17 cellular contexts compared by ENCODE assay signal in genomic region chr9:100104314-100104713, GRCh38. TPM values are rescaled to one million over a fixed set of nuclear protein-coding genes. Genes with fewer than 3 reads are reported as not detected.
DNase-seq lines count a peak whose midpoint lies in the region; ATAC-seq and TF ChIP-seq lines count a peak whose summit lies in the region.
"Had no signal": no experiment of that assay in that cellular context is flagged by ENCODE, and none has a peak within 500 bp of the region (broad histone marks: within the 10 kb centered on the region; RNA-seq: fewer than 3 reads in every experiment).

No MANE protein-coding gene starts in this region.

- peaks cover 2% of the 10 kb centered on the region for H3K79me2 ChIP-seq in trophoblast cell (ENCODE audit: control insufficient read depth, insufficient read depth, low read length, poor library complexity)

- no peak overlapping the region for H3K9ac ChIP-seq in NT2/D1 (ENCODE audit: insufficient read length, low read depth)
- H3K9ac ChIP-seq in trophoblast cell (ENCODE audit: low read length): no peak overlapping the region

- H3K14ac ChIP-seq in trophoblast cell (ENCODE audit: low read length): no peak overlapping the region

- H3K18ac ChIP-seq in trophoblast cell (ENCODE audit: low read length): no peak overlapping the region

- WGBS in trophoblast cell (ENCODE audit: extremely low coverage, insufficient coverage, insufficient read length): no CpG with 5 or more reads among the region's 4 CpGs

- no peak overlapping the region for H2BK12ac ChIP-seq in trophoblast cell (ENCODE audit: low read length)

- ATAC-seq in activated T-cell treated with anti-CD3 and anti-CD28 coated beads, Interleukin-2, amount 50 U/mL, for 72 hours (replicated peaks in 1 of 2): peak; percentile 10 to 33
- ATAC-seq in stimulated activated naive CD8-positive, alpha-beta T cell treated with anti-CD3 and anti-CD28 coated beads, Interleukin-15, amount 100 ng/mL, for 72 hours: no peak
- no peak for ATAC-seq in GM18867 (IDR thresholded peaks at IDR 0.05; ENCODE audit: unreplicated experiment)
- ATAC-seq: A549, left lobe of liver, T-helper 17 cell had no signal

- H3K4me1 Mint-ChIP-seq in activated T-cell treated with anti-CD3 and anti-CD28 coated beads, Interleukin-2, amount 50 U/mL, for 72 hours (ENCODE audit: low read depth): peaks cover 16% of the 10 kb centered on the region
- no peaks in the 10 kb centered on the region for H3K4me1 Mint-ChIP-seq in stimulated activated naive CD8-positive, alpha-beta T cell treated with anti-CD3 and anti-CD28 coated beads, Interleukin-15, amount 100 ng/mL, for 72 hours

- H2BK5ac ChIP-seq in trophoblast cell (ENCODE audit: low read depth, low read length, poor library complexity): no peak overlapping the region

- H3K4me2 ChIP-seq in trophoblast cell (ENCODE audit: low read length): no peak overlapping the region
- H3K4me2 ChIP-seq: A549 had no signal

- H3K27ac Mint-ChIP-seq in activated T-cell treated with anti-CD3 and anti-CD28 coated beads, Interleukin-2, amount 50 U/mL, for 72 hours: no peak overlapping the region
- no peak overlapping the region for H3K27ac Mint-ChIP-seq in stimulated activated naive CD8-positive, alpha-beta T cell treated with anti-CD3 and anti-CD28 coated beads, Interleukin-15, amount 100 ng/mL, for 72 hours
- H3K27ac Mint-ChIP-seq: CD14-positive monocyte, T-helper 17 cell had no signal

- DNase-seq in activated T-cell treated with anti-CD3 and anti-CD28 coated beads, Interleukin-2, amount 50 U/mL, for 72 hours: peak in 1 of 2 donors; percentile 6
- no peak for DNase-seq in activated T-cell treated with anti-CD3 and anti-CD28 coated beads, Interleukin-2, amount 50 U/mL, for 1 hour
- DNase-seq in NT2/D1 (ENCODE audit: low read depth, low spot score): peak; percentile 13
- peak; percentile 96 for DNase-seq in epithelial cell of esophagus (ENCODE audit: low read depth)
- peak; percentile 82 to 85 for DNase-seq in trophoblast cell
- DNase-seq in stimulated activated naive CD8-positive, alpha-beta T cell treated with anti-CD3 and anti-CD28 coated beads, Interleukin-15, amount 100 ng/mL, for 72 hours: no peak
- no peak for DNase-seq in hypothalamus (lab: John Stamatoyannopoulos, UW)
- DNase-seq: foreskin melanocyte; NCI-H526; SIG-M5; stimulated activated CD4-positive, alpha-beta T cell treated with anti-CD3 and anti-CD28 coated beads, Interleukin-12 subunit alpha, Interleukin-12 subunit beta, amount 100 ng/mL, for 4 hours; T-helper 17 cell had no signal

- no peak overlapping the region for H4K12ac ChIP-seq in trophoblast cell (ENCODE audit: low read depth, low read length)

- H3K27me3 Mint-ChIP-seq in activated T-cell treated with anti-CD3 and anti-CD28 coated beads, Interleukin-2, amount 50 U/mL, for 72 hours (ENCODE audit: low read depth): no peaks in the 10 kb centered on the region
- no peaks in the 10 kb centered on the region for H3K27me3 Mint-ChIP-seq in stimulated activated naive CD8-positive, alpha-beta T cell treated with anti-CD3 and anti-CD28 coated beads, Interleukin-15, amount 100 ng/mL, for 72 hours
- H3K27me3 Mint-ChIP-seq: T-helper 17 cell had no signal

- no peaks in the 10 kb centered on the region for H3K4me1 ChIP-seq in NT2/D1 (ENCODE audit: insufficient read depth, insufficient read length)
- no peaks in the 10 kb centered on the region for H3K4me1 ChIP-seq in trophoblast cell (ENCODE audit: control insufficient read depth in 1 of 2, insufficient read depth in 2 of 2, low read length in 2 of 2)

- H4K8ac ChIP-seq in trophoblast cell (ENCODE audit: low read depth, low read length): no peak overlapping the region

- H3K27ac ChIP-seq in trophoblast cell (ENCODE audit: low read depth, low read length): no peak overlapping the region
- H3K27ac ChIP-seq: A549, suprapubic skin had no signal

- H3K9me3 Mint-ChIP-seq in activated T-cell treated with anti-CD3 and anti-CD28 coated beads, Interleukin-2, amount 50 U/mL, for 72 hours: no peaks in the 10 kb centered on the region
- no peaks in the 10 kb centered on the region for H3K9me3 Mint-ChIP-seq in stimulated activated naive CD8-positive, alpha-beta T cell treated with anti-CD3 and anti-CD28 coated beads, Interleukin-15, amount 100 ng/mL, for 72 hours
- H3K9me3 Mint-ChIP-seq: CD14-positive monocyte had no signal

- H2AK5ac ChIP-seq in trophoblast cell (ENCODE audit: low read length): no peak overlapping the region

- H3K4me3 ChIP-seq in NT2/D1 (ENCODE audit: insufficient read length, low read depth) (no peak overlapping the region), epithelial cell of esophagus (ENCODE audit: low read length) (no peak overlapping the region), trophoblast cell (ENCODE audit: low read depth, low read length) (no peak overlapping the region)
- H3K4me3 ChIP-seq: A549, suprapubic skin had no signal

- peaks cover 0 to 2% of the 10 kb centered on the region in 2 donors for H3K36me3 Mint-ChIP-seq in activated T-cell treated with anti-CD3 and anti-CD28 coated beads, Interleukin-2, amount 50 U/mL, for 72 hours (ENCODE audit: insufficient read depth in 2 of 2)

- TF ChIP-seq CTCF in epithelial cell of esophagus (IDR thresholded peaks at IDR 0.05; ENCODE audit: insufficient read depth, low read depth, low read length, missing control alignments): no peak

- H3K79me1 ChIP-seq in trophoblast cell (ENCODE audit: low read length): peaks cover under 1% of the 10 kb centered on the region

- no peak overlapping the region for H3K4ac ChIP-seq in trophoblast cell (ENCODE audit: low read depth, low read length)

- H3K27me3 ChIP-seq in NT2/D1 (ENCODE audit: insufficient read depth, insufficient read length): no peaks in the 10 kb centered on the region
- H3K27me3 ChIP-seq in trophoblast cell (ENCODE audit: insufficient read depth, low read length): no peaks in the 10 kb centered on the region
- H3K27me3 ChIP-seq: suprapubic skin had no signal

- no peak overlapping the region for H2AFZ ChIP-seq in trophoblast cell (ENCODE audit: insufficient read depth, low read length, poor library complexity)

- H3K36me3 ChIP-seq in NT2/D1 (ENCODE audit: insufficient read depth, insufficient read length, low read length) (peaks cover 56% of the 10 kb centered on the region), trophoblast cell (ENCODE audit: control insufficient read depth in 1 of 2, insufficient read depth in 2 of 2, low read length in 2 of 2) (peaks cover 0 to 7% of the 10 kb centered on the region in 2 experiments)

- no peaks in the 10 kb centered on the region for H3K9me3 ChIP-seq in NT2/D1 (ENCODE audit: insufficient read depth, low read length)
- H3K9me3 ChIP-seq in trophoblast cell (ENCODE audit: insufficient read depth, low read depth, low read length): no peaks in the 10 kb centered on the region
- H3K9me3 ChIP-seq: A549, suprapubic skin had no signal

- H3K23ac ChIP-seq in trophoblast cell (ENCODE audit: low read length): no peak overlapping the region

- H4K91ac ChIP-seq in trophoblast cell (ENCODE audit: low read depth, low read length): no peak overlapping the region

- no peak overlapping the region for H3K4me3 Mint-ChIP-seq in activated T-cell treated with anti-CD3 and anti-CD28 coated beads, Interleukin-2, amount 50 U/mL, for 72 hours
- no peak overlapping the region for H3K4me3 Mint-ChIP-seq in stimulated activated naive CD8-positive, alpha-beta T cell treated with anti-CD3 and anti-CD28 coated beads, Interleukin-15, amount 100 ng/mL, for 72 hours
- H3K4me3 Mint-ChIP-seq: CD14-positive monocyte, T-helper 17 cell had no signal

- no peak overlapping the region for H2BK120ac ChIP-seq in trophoblast cell (ENCODE audit: insufficient read depth, low read length, poor library complexity)

RNA-seq across cellular contexts. Expression of gene INVS, which starts 5.3 kb away (rescaled TPM):
- total RNA-seq in activated T-cell treated with anti-CD3 and anti-CD28 coated beads, Interleukin-2, amount 50 U/mL, for 72 hours: 10 to 100 TPM; 12.2 to 15.5 TPM
- polyA plus RNA-seq in trophoblast cell (2013): 6.6 and 7.3 TPM in 2 replicates

RNA-seq across cellular contexts. Expression of gene ERP44, which starts 5.5 kb away (rescaled TPM):
- 10 to 100 TPM; 11.5 to 13.2 TPM for total RNA-seq in activated T-cell treated with anti-CD3 and anti-CD28 coated beads, Interleukin-2, amount 50 U/mL, for 72 hours
- 32.4 and 32.5 TPM in 2 replicates for polyA plus RNA-seq in trophoblast cell (2013)

Comparison
In these comparisons a context has a peak if more than half of its experiments do, and no peak if none do; other contexts are left out.
1. ATAC-seq: peak in activated T-cell treated with anti-CD3 and anti-CD28 coated beads, Interleukin-2, amount 50 U/mL, for 72 hours (2 of 2); none in stimulated activated naive CD8-positive, alpha-beta T cell treated with anti-CD3 and anti-CD28 coated beads, Interleukin-15, amount 100 ng/mL, for 72 hours (single experiment) and GM18867 (single experiment).
2. DNase-seq: peak in NT2/D1 (single experiment), epithelial cell of esophagus (single experiment) and trophoblast cell (2 of 2); none in activated T-cell treated with anti-CD3 and anti-CD28 coated beads, Interleukin-2, amount 50 U/mL, for 1 hour (single experiment), stimulated activated naive CD8-positive, alpha-beta T cell treated with anti-CD3 and anti-CD28 coated beads, Interleukin-15, amount 100 ng/mL, for 72 hours (0 of 2) and hypothalamus (0 of 51).